Comparison of ENCODE assay signal across 8 cellular contexts in the genomic region with DNA sequence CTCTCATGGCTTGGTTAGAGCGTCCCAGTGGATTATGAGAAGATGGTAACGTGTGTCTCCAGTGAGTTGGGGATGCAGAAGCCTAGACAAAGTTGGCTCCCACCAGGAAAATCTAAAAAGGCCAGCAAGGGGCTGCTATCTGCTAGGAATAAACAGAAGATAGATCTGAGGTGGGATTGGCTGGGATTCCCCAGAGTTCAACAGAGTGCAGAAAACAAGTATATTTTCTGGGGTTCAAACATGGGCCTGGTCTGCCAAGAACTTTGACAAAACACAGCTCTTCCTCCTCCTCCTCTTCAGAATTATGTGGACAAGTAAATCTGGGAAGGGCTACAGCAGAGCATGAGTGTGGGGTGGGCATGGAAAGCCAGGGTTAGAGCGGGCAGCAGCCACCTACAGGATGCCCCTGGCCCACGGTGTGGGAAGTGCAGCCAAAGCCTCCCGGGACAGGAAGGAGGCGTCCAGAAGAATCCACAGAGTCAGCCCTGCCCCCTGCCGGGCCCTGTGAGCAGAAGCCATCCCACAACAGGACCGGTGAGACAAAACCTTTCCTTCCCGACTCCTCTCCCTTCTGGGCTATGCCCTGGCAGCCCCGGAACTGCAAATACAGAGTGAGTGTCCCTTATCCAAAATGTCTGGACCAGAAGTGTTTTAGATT.
DNase-seq lines count a peak whose midpoint lies in the region; ATAC-seq and TF ChIP-seq lines count a peak whose summit lies in the region.

No MANE protein-coding gene starts in this region.

- POLR2A ChIA-PET in HEK293 (lab: Yijun Ruan, JAX) = no interaction called here

- WGBS in heart left ventricle, 4 donors = 39 to 50% (median 43%) methylated on average over 10 of the region's 10 CpGs

- peak; percentile 33 for TF ChIP-seq CTCF in AG09309 (IDR thresholded peaks at IDR 0.05; ENCODE audit: control insufficient read depth, insufficient read depth, low read depth, low read length, missing control alignments)
- 0 out of 2 replicates have a peak, but pooled peaks have one; percentile 25 for TF ChIP-seq CTCF in HEK293 (tag by site-specific recombination; IDR thresholded peaks at IDR 0.05)
- peak; percentile 32 to 59 (median 49) for TF ChIP-seq CTCF in heart left ventricle (IDR thresholded peaks at IDR 0.05)

- H3K27me3 ChIP-seq in heart left ventricle = no peaks in the 10 kb centered on the region

- H3K4me1 ChIP-seq in HEK293 (ENCODE audit: control insufficient read depth, insufficient read depth, low read length) (no peaks in the 10 kb centered on the region), heart left ventricle (peaks cover 10 to 60% (median 39%) of the 10 kb centered on the region in 12 donors)

- intact Hi-C loops in heart left ventricle (cut with DNase I) = loop anchor here in 6 of 10 donors (2.0 to 10.0 kb wide), 7 partner anchors 68 to 142 kb away; partner anchors contain the start of gene TSPAN18 (in 2 of the 6)

- peak in 3 of 4 donors; percentile 40 to 63 (median 55) for ATAC-seq in heart left ventricle

- H3K27ac ChIP-seq in HEK293 (ENCODE audit: extremely low read depth, low read depth, low read length) (no peak overlapping the region), heart left ventricle (peak overlapping the region in 9 of 12 donors; percentile 20 to 70 (median 52))

- no peak for DNase-seq in AG09309 (ENCODE audit: low read depth)
- DNase-seq in activated CD8-positive, alpha-beta memory T cell treated with anti-CD3 and anti-CD28 coated beads, Interleukin-2, amount 50 U/mL, for 4 hours = peak; percentile 32
- peak in 4 of 5 donors; percentile 52 to 65 (median 56) for DNase-seq in heart left ventricle
- peak; percentile 48 for DNase-seq in stimulated activated CD8-positive, alpha-beta memory T cell treated with anti-CD3 and anti-CD28 coated beads, Interleukin-4, amount 100 ng/mL, for 48 hours
- DNase-seq in NCI-H345 (lab: John Stamatoyannopoulos, UW) = no peak
- DNase-seq in DMS79 (lab: John Stamatoyannopoulos, UW) = no peak
- DNase-seq in DMS153 treated with DMSO at 0.1 percent for 48 hours (lab: John Stamatoyannopoulos, UW; ENCODE audit: unreplicated experiment) = no peak

- H3K36me3 ChIP-seq in HEK293 (ENCODE audit: control insufficient read depth in 2 of 2, insufficient read depth in 1 of 2, low read length in 2 of 2) (no peaks in the 10 kb centered on the region), heart left ventricle (no peaks in the 10 kb centered on the region)

- CTCF ChIA-PET in HEK293 (lab: Yijun Ruan, JAX) = interaction anchor here (0.7 to 2.6 kb wide), 2 partner anchors 10 to 353 kb away, joined by 3 to 13 read pairs; no protein-coding TSS in a partner anchor

- H3K4me3 ChIP-seq in AG09309 (ENCODE audit: control insufficient read depth, low read depth, low read length) (no peak overlapping the region), HEK293 (ENCODE audit: low read depth, low read length) (no peak overlapping the region), heart left ventricle (peak overlapping the region in 1 of 12 donors; percentile 18)

- no peaks in the 10 kb centered on the region for H3K9me3 ChIP-seq in HEK293 (ENCODE audit: control insufficient read depth, insufficient read depth, low read depth, low read length)
- H3K9me3 ChIP-seq in heart left ventricle = no peaks in the 10 kb centered on the region

- TF ChIP-seq POLR2A in heart left ventricle (IDR thresholded peaks at IDR 0.05) = no peak

TF ChIP-seq in HEK293, 187 proteins besides CTCF, POLR2A, EP300 and RAD21:
- TF ChIP-seq ZNF132 (tag by site-specific recombination; IDR thresholded peaks at IDR 0.05; ENCODE audit: borderline replicate concordance) (no peak), ZNF416 (tag by site-specific recombination; IDR thresholded peaks at IDR 0.05) (no peak), RBAK (tag by site-specific recombination; IDR thresholded peaks at IDR 0.05) (no peak), ZNF513 (tag by site-specific recombination; IDR thresholded peaks at IDR 0.05) (peak; percentile 49; the same call in 1 of the 2 replicates), EGR2 (tag by site-specific recombination; IDR thresholded peaks at IDR 0.05; ENCODE audit: low read depth) (peak; percentile 65), ZFHX2 (tag by site-specific recombination; conservative IDR thresholded peaks at IDR 0.05) (peak; percentile 65), ZSCAN30 (tag by site-specific recombination; IDR thresholded peaks at IDR 0.05) (no peak), ZNF544 (tag by site-specific recombination; IDR thresholded peaks at IDR 0.05) (no peak)
- TF ChIP-seq, protein P1, sequence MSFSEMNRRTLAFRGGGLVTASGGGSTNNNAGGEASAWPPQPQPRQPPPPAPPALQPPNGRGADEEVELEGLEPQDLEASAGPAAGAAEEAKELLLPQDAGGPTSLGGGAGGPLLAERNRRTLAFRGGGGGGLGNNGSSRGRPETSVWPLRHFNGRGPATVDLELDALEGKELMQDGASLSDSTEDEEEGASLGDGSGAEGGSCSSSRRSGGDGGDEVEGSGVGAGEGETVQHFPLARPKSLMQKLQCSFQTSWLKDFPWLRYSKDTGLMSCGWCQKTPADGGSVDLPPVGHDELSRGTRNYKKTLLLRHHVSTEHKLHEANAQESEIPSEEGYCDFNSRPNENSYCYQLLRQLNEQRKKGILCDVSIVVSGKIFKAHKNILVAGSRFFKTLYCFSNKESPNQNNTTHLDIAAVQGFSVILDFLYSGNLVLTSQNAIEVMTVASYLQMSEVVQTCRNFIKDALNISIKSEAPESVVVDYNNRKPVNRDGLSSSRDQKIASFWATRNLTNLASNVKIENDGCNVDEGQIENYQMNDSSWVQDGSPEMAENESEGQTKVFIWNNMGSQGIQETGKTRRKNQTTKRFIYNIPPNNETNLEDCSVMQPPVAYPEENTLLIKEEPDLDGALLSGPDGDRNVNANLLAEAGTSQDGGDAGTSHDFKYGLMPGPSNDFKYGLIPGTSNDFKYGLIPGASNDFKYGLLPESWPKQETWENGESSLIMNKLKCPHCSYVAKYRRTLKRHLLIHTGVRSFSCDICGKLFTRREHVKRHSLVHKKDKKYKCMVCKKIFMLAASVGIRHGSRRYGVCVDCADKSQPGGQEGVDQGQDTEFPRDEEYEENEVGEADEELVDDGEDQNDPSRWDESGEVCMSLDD (tag by site-specific recombination; IDR thresholded peaks at IDR 0.05) = no peak

Comparison
In these comparisons a context has a peak if more than half of its experiments do, and no peak if none do; other contexts are left out.
1. DNase-seq: peak in activated CD8-positive, alpha-beta memory T cell treated with anti-CD3 and anti-CD28 coated beads, Interleukin-2, amount 50 U/mL, for 4 hours (single experiment), heart left ventricle (4 of 5) and stimulated activated CD8-positive, alpha-beta memory T cell treated with anti-CD3 and anti-CD28 coated beads, Interleukin-4, amount 100 ng/mL, for 48 hours (single experiment); none in AG09309 (single experiment), NCI-H345 (single experiment), DMS79 (single experiment) and DMS153 treated with DMSO at 0.1 percent for 48 hours (single experiment).
2. Peak in every context shown above with its lines, with median percentiles within 50 percentile points of each other: CTCF ChIP-seq.